In genomic region chr16:80974649-80975376, GRCh38 we compare ENCODE assay signal across 10 cellular contexts. TPM values are rescaled to one million over a fixed set of nuclear protein-coding genes. Genes with fewer than 3 reads are reported as not detected.
DNase-seq lines count a peak whose midpoint lies in the region; ATAC-seq and TF ChIP-seq lines count a peak whose summit lies in the region.
"Had no signal": no experiment of that assay in that cellular context is flagged by ENCODE, and none has a peak within 500 bp of the region (broad histone marks: within the 10 kb centered on the region; RNA-seq: fewer than 3 reads in every experiment).

No MANE protein-coding gene starts in this region.

- H3K27me3 Mint-ChIP-seq in effector memory CD8-positive, alpha-beta T cell, result no peaks in the 10 kb centered on the region
- H3K27me3 Mint-ChIP-seq in nephron progenitor cell (ENCODE audit: low read depth, poor library complexity), result no peaks in the 10 kb centered on the region
- no peaks in the 10 kb centered on the region for H3K27me3 Mint-ChIP-seq in stimulated activated naive CD8-positive, alpha-beta T cell treated with anti-CD3 and anti-CD28 coated beads, Interleukin-15, amount 100 ng/mL, for 72 hours

- H3K36me3 Mint-ChIP-seq in effector memory CD8-positive, alpha-beta T cell (ENCODE audit: insufficient read depth), result peaks cover 60% of the 10 kb centered on the region
- H3K36me3 Mint-ChIP-seq in nephron progenitor cell (ENCODE audit: low read depth), result peaks cover 25% of the 10 kb centered on the region

- H3K4me3 ChIP-seq in GM12864 (ENCODE audit: low read depth, low read length) (no peak overlapping the region), lower leg skin (ENCODE audit: low read depth, poor library complexity, severe bottlenecking) (no peak overlapping the region)

- TF ChIP-seq POLR2A in lower leg skin (IDR thresholded peaks at IDR 0.05), result no peak

- 94 to 95% methylated on average over 6 of the region's 6 CpGs for WGBS in lower leg skin, 2 donors

- H3K4me3 Mint-ChIP-seq in effector memory CD8-positive, alpha-beta T cell, result no peak overlapping the region
- H3K4me3 Mint-ChIP-seq in nephron progenitor cell, result no peak overlapping the region
- H3K4me3 Mint-ChIP-seq in stimulated activated naive CD8-positive, alpha-beta T cell treated with anti-CD3 and anti-CD28 coated beads, Interleukin-15, amount 100 ng/mL, for 72 hours, result no peak overlapping the region

- H3K9me3 Mint-ChIP-seq in effector memory CD8-positive, alpha-beta T cell, result no peaks in the 10 kb centered on the region
- no peaks in the 10 kb centered on the region for H3K9me3 Mint-ChIP-seq in nephron progenitor cell
- no peaks in the 10 kb centered on the region for H3K9me3 Mint-ChIP-seq in stimulated activated naive CD8-positive, alpha-beta T cell treated with anti-CD3 and anti-CD28 coated beads, Interleukin-15, amount 100 ng/mL, for 72 hours

- peak; percentile 14 for ATAC-seq in effector memory CD8-positive, alpha-beta T cell (replicated peaks)
- ATAC-seq in GM18870 (IDR thresholded peaks at IDR 0.05; ENCODE audit: unreplicated experiment), result no peak
- no peak for ATAC-seq in stimulated activated naive CD8-positive, alpha-beta T cell treated with anti-CD3 and anti-CD28 coated beads, Interleukin-15, amount 100 ng/mL, for 72 hours

- H3K27ac Mint-ChIP-seq in effector memory CD8-positive, alpha-beta T cell, result peak overlapping the region in 1 of 2 donors; percentile 1
- no peak overlapping the region for H3K27ac Mint-ChIP-seq in nephron progenitor cell
- no peak overlapping the region for H3K27ac Mint-ChIP-seq in stimulated activated naive CD8-positive, alpha-beta T cell treated with anti-CD3 and anti-CD28 coated beads, Interleukin-15, amount 100 ng/mL, for 72 hours

- H3K4me1 Mint-ChIP-seq in effector memory CD8-positive, alpha-beta T cell (ENCODE audit: low read depth in 2 of 2), result no peaks in the 10 kb centered on the region
- H3K4me1 Mint-ChIP-seq in nephron progenitor cell, result peaks cover 20% of the 10 kb centered on the region
- H3K4me1 Mint-ChIP-seq in stimulated activated naive CD8-positive, alpha-beta T cell treated with anti-CD3 and anti-CD28 coated beads, Interleukin-15, amount 100 ng/mL, for 72 hours, result no peaks in the 10 kb centered on the region

- peak; percentile 40 for TF ChIP-seq CTCF in GM12864 (IDR thresholded peaks at IDR 0.05; ENCODE audit: low read depth, low read length, missing control alignments)
- peak; percentile 46 for TF ChIP-seq CTCF in nephron progenitor cell (IDR thresholded peaks at IDR 0.05)
- TF ChIP-seq CTCF in lower leg skin (IDR thresholded peaks at IDR 0.05), result no peak

- DNase-seq in GM12864 (ENCODE audit: low read depth) (no peak), NCI-H524 (lab: John Stamatoyannopoulos, UW) (peak; percentile 70 to 89), nephron progenitor cell (no peak), H4 (ENCODE audit: low spot score) (no peak), lower leg skin (ENCODE audit: low spot score in 2 of 2) (no peak)
- DNase-seq in effector memory CD8-positive, alpha-beta T cell, result no peak
- no peak for DNase-seq in stimulated activated naive CD8-positive, alpha-beta T cell treated with anti-CD3 and anti-CD28 coated beads, Interleukin-15, amount 100 ng/mL, for 72 hours
- DNase-seq: amygdala, NCI-H1436 treated with DMSO at 0.1 percent for 48 hours had no signal

- intact Hi-C loops in lower leg skin (cut with DNase I; ENCODE audit: low total_unique reads), result no loop called here

RNA-seq across cellular contexts. Expression of gene CMC2, which starts 31.9 kb away (rescaled TPM):
- 135 and 176 TPM in 2 replicates for total RNA-seq in H4 (2014; rRNA removed; shearing (Covaris generic))
- total RNA-seq in lower leg skin, result 10 to 100 TPM; 19.6 to 52.9 (median 32.6) TPM

RNA-seq across cellular contexts. Expression of gene CENPN, which starts 32.2 kb away (rescaled TPM):
- total RNA-seq in H4 (2014; rRNA removed; shearing (Covaris generic)), result 147 and 234 TPM in 2 replicates
- 1 to 10 TPM; 3.8 to 5.2 (median 4.9) TPM for total RNA-seq in lower leg skin

Comparison
In these comparisons a context has a peak if more than half of its experiments do, and no peak if none do; other contexts are left out.
1. DNase-seq: peak in NCI-H524 (2 of 2); none in GM12864 (single experiment), effector memory CD8-positive, alpha-beta T cell (0 of 3), nephron progenitor cell (single experiment), H4 (single experiment), lower leg skin (0 of 2) and stimulated activated naive CD8-positive, alpha-beta T cell treated with anti-CD3 and anti-CD28 coated beads, Interleukin-15, amount 100 ng/mL, for 72 hours (0 of 2).
2. CTCF ChIP-seq: peak in GM12864 (single experiment) and nephron progenitor cell (single experiment); none in lower leg skin (0 of 3).
3. RNA of gene CENPN, which starts 32.2 kb away (total RNA-seq): 147 to 234 TPM in H4; 3.8 to 5.2 TPM in lower leg skin; every median in the first group is over 10 times any median in the second.